In genomic region chr1:226863446-226863845, GRCh38 we compare ENCODE assay signal across 10 cellular contexts. TPM values are rescaled to one million over a fixed set of nuclear protein-coding genes. Genes with fewer than 3 reads are reported as not detected.
DNase-seq lines count a peak whose midpoint lies in the region; ATAC-seq lines count a peak whose summit lies in the region.
"Had no signal": no experiment of that assay in that cellular context is flagged by ENCODE, and none has a peak within 500 bp of the region (broad histone marks: within the 10 kb centered on the region; RNA-seq: fewer than 3 reads in every experiment).

No MANE protein-coding gene starts in this region.

- DNase-seq in cardiac septum (ENCODE audit: low spot score) (peak; percentile 68), Right ventricle myocardium inferior (ENCODE audit: missing footprints) (no peak), NT2/D1 (ENCODE audit: low read depth, low spot score) (peak; percentile 90), fibroblast of gingiva (ENCODE audit: low read depth) (peak; percentile 77), stromal cell of bone marrow (ENCODE audit: low read depth) (peak; percentile 81), RPMI8226 (no peak)
- DNase-seq: activated effector memory CD4-positive, alpha-beta T cell treated with Interleukin-2 at 50 U/mL for 16 hours; CD4-positive, alpha-beta memory T cell had no signal

- H3K9ac ChIP-seq in NT2/D1 (ENCODE audit: insufficient read length, low read depth) = no peak overlapping the region

- H3K9me3 ChIP-seq in NT2/D1 (ENCODE audit: insufficient read depth, low read length) = no peaks in the 10 kb centered on the region

- ATAC-seq in Right ventricle myocardium inferior (no peak), GM19035 (IDR thresholded peaks at IDR 0.05; ENCODE audit: unreplicated experiment) (no peak), HG02623 (IDR thresholded peaks at IDR 0.05; ENCODE audit: unreplicated experiment) (no peak)

- no peaks in the 10 kb centered on the region for H3K36me3 ChIP-seq in NT2/D1 (ENCODE audit: insufficient read depth, insufficient read length, low read length)

- peaks cover 5% of the 10 kb centered on the region for H3K4me1 ChIP-seq in NT2/D1 (ENCODE audit: insufficient read depth, insufficient read length)

- intact Hi-C loops in cardiac septum (cut with DNase I) = no loop called here
- intact Hi-C loops in Right ventricle myocardium inferior (cut with DNase I) = loop anchor here (10.0 kb wide), 1 partner anchor 1089 kb away; the partner anchor contains the start of gene SRP9

- H3K27me3 ChIP-seq in NT2/D1 (ENCODE audit: insufficient read depth, insufficient read length) = no peaks in the 10 kb centered on the region

- H3K4me3 ChIP-seq in NT2/D1 (ENCODE audit: insufficient read length, low read depth) = no peak overlapping the region

RNA-seq across cellular contexts. Expression of gene PSEN2, which starts 7.0 kb away (rescaled TPM):
- total RNA-seq in cardiac septum = 21.5 TPM
- total RNA-seq in Right ventricle myocardium inferior = 24.2 TPM

Comparison
In these comparisons a context has a peak if more than half of its experiments do, and no peak if none do; other contexts are left out.
1. DNase-seq: peak in cardiac septum (single experiment), NT2/D1 (single experiment), fibroblast of gingiva (single experiment) and stromal cell of bone marrow (single experiment); none in Right ventricle myocardium inferior (single experiment) and RPMI8226 (single experiment).